In genomic region chr14:67562025-67562775, GRCh38 we compare ENCODE assay signal across 31 cellular contexts.
"Had no signal": no experiment of that assay in that cellular context is flagged by ENCODE, and none has a peak within 500 bp of the region (broad histone marks: within the 10 kb centered on the region; RNA-seq: fewer than 3 reads in every experiment).

No MANE protein-coding gene starts in this region.

- H3K4me3 ChIP-seq: cardiac muscle cell, SJSA1 had no signal

- H3K36me3 ChIP-seq: brain microvascular endothelial cell, SJSA1 had no signal

- H3K9me3 ChIP-seq: SJSA1, SK-N-SH had no signal

- H3K4me3 Mint-ChIP-seq: activated B cell treated with CpG ODN at 0.5 μM for 24 hours; activated CD4-positive, alpha-beta memory T cell treated with anti-CD3 and anti-CD28 coated beads for 36 hours; activated T-cell treated with anti-CD3 and anti-CD28 coated beads, Interleukin-2, amount 50 U/mL, for 4 hours; activated T-helper 1 cell treated with anti-CD3 and anti-CD28 coated beads, Interleukin-12 subunit alpha, Interleukin-12 subunit beta, Interleukin-2, Interleukin-4 antibody, amounts not matched to agents 30 ng/mL and 10 ng/mL and 1 ng/mL, durations not matched to agents 14 hours and 24 hours and 36 hours; T-cell had no signal

- H3K27me3 ChIP-seq: brain microvascular endothelial cell, cardiac muscle cell, SJSA1 had no signal

- H3K27me3 Mint-ChIP-seq: activated CD4-positive, alpha-beta memory T cell treated with anti-CD3 and anti-CD28 coated beads for 36 hours; T-cell had no signal

- H3K27ac ChIP-seq: brain microvascular endothelial cell, cardiac muscle cell, KMS-11, SJSA1, VCaP had no signal

- ATAC-seq: activated T-cell treated with anti-CD3 and anti-CD28 coated beads, Interleukin-2, amount 50 U/mL, for 4 hours; Panc1; T-cell had no signal

- H3K4me1 Mint-ChIP-seq: T-cell had no signal

- H3K36me3 Mint-ChIP-seq: activated CD4-positive, alpha-beta memory T cell treated with anti-CD3 and anti-CD28 coated beads for 36 hours; T-cell had no signal

- H3K9me3 Mint-ChIP-seq: activated B cell treated with CpG ODN at 0.5 μM for 24 hours; activated CD4-positive, alpha-beta memory T cell treated with anti-CD3 and anti-CD28 coated beads for 36 hours; activated T-cell treated with anti-CD3 and anti-CD28 coated beads, Interleukin-2, amount 50 U/mL, for 4 hours; activated T-helper 1 cell treated with anti-CD3 and anti-CD28 coated beads, Interleukin-12 subunit alpha, Interleukin-12 subunit beta, Interleukin-2, Interleukin-4 antibody, amounts not matched to agents 30 ng/mL and 10 ng/mL and 1 ng/mL, durations not matched to agents 14 hours and 24 hours and 36 hours; T-cell had no signal

- H3K27ac Mint-ChIP-seq: activated B cell treated with CpG ODN at 0.5 μM for 24 hours; activated CD4-positive, alpha-beta memory T cell treated with anti-CD3 and anti-CD28 coated beads for 36 hours; activated T-helper 1 cell treated with anti-CD3 and anti-CD28 coated beads, Interleukin-12 subunit alpha, Interleukin-12 subunit beta, Interleukin-2, Interleukin-4 antibody, amounts not matched to agents 30 ng/mL and 10 ng/mL and 1 ng/mL, durations not matched to agents 14 hours and 24 hours and 36 hours; T-cell had no signal

- H3K4me1 ChIP-seq: SJSA1 had no signal

- DNase-seq: activated B cell treated with CpG ODN at 0.5 μM for 24 hours; activated CD4-positive, alpha-beta memory T cell treated with anti-CD3 and anti-CD28 coated beads for 36 hours; activated CD4-positive, alpha-beta T cell treated with anti-CD3 and anti-CD28 coated beads for 4 hours; activated CD4-positive, alpha-beta T cell treated with anti-CD3 and anti-CD28 coated beads, Interleukin-2, amount 50 U/mL, for 1 hour; activated CD4-positive, CD25-positive, alpha-beta regulatory T cell treated with anti-CD3 and anti-CD28 coated beads, Interleukin-2, amount 50 U/mL, for 72 hours; activated CD8-positive, alpha-beta memory T cell treated with anti-CD3 and anti-CD28 coated beads, Interleukin-2, amount 50 U/mL, for 4 hours; activated naive CD4-positive, alpha-beta T cell; activated naive CD4-positive, alpha-beta T cell treated with anti-CD3 and anti-CD28 coated beads, Interleukin-2, amount 50 U/mL, for 16 hours; activated T-cell treated with anti-CD3 and anti-CD28 coated beads for 4 hours; activated T-cell treated with anti-CD3 and anti-CD28 coated beads, Interleukin-2, amount 50 U/mL, for 4 hours; anterior cingulate cortex; brain microvascular endothelial cell; MM.1S; MV-4-11; NCI-H1092; NCI-H1436 treated with DMSO at 0.1 percent for 48 hours; NCI-H1694 treated with DMSO at 0.1 percent for 48 hours; NCI-H2029; NCI-H345; NCI-H524 treated with DMSO at 0.1 percent for 48 hours; SHP77 treated with DMSO at 0.1 percent for 48 hours; SK-N-SH; T-cell; T-helper 2 cell; T-helper 9 cell had no signal
